Comparison of ENCODE assay signal across 12 cellular contexts in genomic region chr6:32095338-32096086, GRCh38. TPM values are rescaled to one million over a fixed set of nuclear protein-coding genes. Genes with fewer than 3 reads are reported as not detected.
A peak's percentile ranks its signal among the peaks of the same experiment; 100 is the strongest.
DNase-seq lines count a peak whose midpoint lies in the region; ATAC-seq and TF ChIP-seq lines count a peak whose summit lies in the region.
"Had no signal": no experiment of that assay in that cellular context is flagged by ENCODE, and none has a peak within 500 bp of the region (broad histone marks: within the 10 kb centered on the region; RNA-seq: fewer than 3 reads in every experiment).

No MANE protein-coding gene starts in this region.

- H3K36me3 ChIP-seq in skeletal muscle satellite cell (ENCODE audit: insufficient read depth, low read length) (no peaks in the 10 kb centered on the region), prostate gland (no peaks in the 10 kb centered on the region)

- H3K27me3 ChIP-seq in foreskin keratinocyte (peaks cover 68% of the 10 kb centered on the region), skeletal muscle satellite cell (ENCODE audit: control insufficient read depth, insufficient read depth, low read length) (peaks cover 61% of the 10 kb centered on the region), prostate gland (replicated peaks; ENCODE audit: insufficient read depth) (peaks cover 4% of the 10 kb centered on the region)

- intact Hi-C loops in prostate gland (cut with DNase I): no loop called here

- peak; percentile 9 for TF ChIP-seq CTCF in foreskin keratinocyte (conservative IDR thresholded peaks at IDR 0.05)
- TF ChIP-seq CTCF in prostate gland (IDR thresholded peaks at IDR 0.05): no peak

- DNase-seq in DMS53 (lab: John Stamatoyannopoulos, UW): peak; percentile 51
- no peak for DNase-seq in DMS53 treated with DMSO at 0.1 percent for 48 hours (lab: John Stamatoyannopoulos, UW; ENCODE audit: unreplicated experiment)
- no peak for DNase-seq in foreskin keratinocyte
- no peak for DNase-seq in prostate gland (ENCODE audit: low spot score)
- no peak for DNase-seq in HT-29 (ENCODE audit: low spot score)
- DNase-seq: activated CD4-positive, alpha-beta T cell treated with anti-CD3 and anti-CD28 coated beads for 48 hours; NCI-H2081 treated with DMSO at 0.1 percent for 48 hours; SW 1271 had no signal

- H3K4me3 ChIP-seq in skeletal muscle satellite cell (ENCODE audit: low read length) (no peak overlapping the region), prostate gland (peak overlapping the region in 1 of 2 donors; percentile 1)

- H3K27ac ChIP-seq in foreskin keratinocyte: no peak overlapping the region
- H3K27ac ChIP-seq in prostate gland: no peak overlapping the region

- H3K4me1 ChIP-seq in foreskin keratinocyte (no peaks in the 10 kb centered on the region), skeletal muscle satellite cell (ENCODE audit: control insufficient read depth, insufficient read depth, low read length) (peaks cover 31% of the 10 kb centered on the region), prostate gland (replicated peaks) (no peaks in the 10 kb centered on the region)

- H3K4me2 ChIP-seq in skeletal muscle satellite cell (ENCODE audit: low read length): peak overlapping the region; percentile 53

- no peak for TF ChIP-seq POLR2A in prostate gland (IDR thresholded peaks at IDR 0.05)

- 43% methylated on average over 30 of the region's 30 CpGs for WGBS in prostate gland

- H3K9me3 ChIP-seq in skeletal muscle satellite cell (replicated peaks; ENCODE audit: low read length) (no peaks in the 10 kb centered on the region), prostate gland (no peaks in the 10 kb centered on the region)

- ATAC-seq in SK-N-SH treated with all-trans-retinoic acid at 6 μM for 48 hours (peak; percentile 42), foreskin keratinocyte (no peak), GM19328 (IDR thresholded peaks at IDR 0.05; ENCODE audit: unreplicated experiment) (no peak)

- no peak overlapping the region for H3K9ac ChIP-seq in skeletal muscle satellite cell (ENCODE audit: low read depth, low read length)

TF ChIP-seq in SK-N-SH treated with all-trans-retinoic acid at 6 μM for 48 hours, 23 proteins besides CTCF, POLR2A, EP300 and RAD21:
- no peak for TF ChIP-seq ARNTL (CRISPR knock-in tag; IDR thresholded peaks at IDR 0.05; ENCODE audit: borderline replicate concordance, low read depth)
- TF ChIP-seq ZNF565 (CRISPR knock-in tag; conservative IDR thresholded peaks at IDR 0.05; ENCODE audit: low read depth): no peak
- TF ChIP-seq RARB (CRISPR knock-in tag; IDR thresholded peaks at IDR 0.05): no peak
- TF ChIP-seq SNAI2 (CRISPR knock-in tag; IDR thresholded peaks at IDR 0.05): no peak
- TF ChIP-seq CSRNP3 (CRISPR knock-in tag; IDR thresholded peaks at IDR 0.05): no peak
- no peak for TF ChIP-seq CREB5 (CRISPR knock-in tag; IDR thresholded peaks at IDR 0.05; ENCODE audit: low read depth)
- no peak for TF ChIP-seq ZNF70 (CRISPR knock-in tag; IDR thresholded peaks at IDR 0.05)
- TF ChIP-seq OSR1 (CRISPR knock-in tag; IDR thresholded peaks at IDR 0.05): no peak
- no peak for TF ChIP-seq ZNF8 (CRISPR knock-in tag; IDR thresholded peaks at IDR 0.05)
- TF ChIP-seq ZFP30 (CRISPR knock-in tag; IDR thresholded peaks at IDR 0.05): no peak
- no peak for TF ChIP-seq ISL1 (CRISPR knock-in tag; IDR thresholded peaks at IDR 0.05)
- no peak for TF ChIP-seq TSHZ2 (CRISPR knock-in tag; IDR thresholded peaks at IDR 0.05)
- no peak for TF ChIP-seq ZC3H10 (CRISPR knock-in tag; IDR thresholded peaks at IDR 0.05)
TF ChIP-seq in SK-N-SH treated with all-trans-retinoic acid at 6 μM for 48 hours: peak in this region for 0.

RNA-seq across cellular contexts. Expression of gene TNXB, which starts 13.6 kb away (rescaled TPM):
- total RNA-seq in foreskin keratinocyte (0.07 and 0.31 TPM in 2 replicates), prostate gland (10 to 100 TPM; 18.5 to 29.1 TPM)
- polyA plus RNA-seq in foreskin keratinocyte: 0.03 and 0.07 TPM in 2 replicates
- total RNA-seq in skeletal muscle satellite cell (2012; rRNA removed): 48.9 and 64.2 TPM in 2 replicates
- 0.03 TPM in 1 of 2 replicates, not detected in the other for total RNA-seq in HT-29 (2014; rRNA removed; shearing (Covaris generic))

RNA-seq across cellular contexts. Expression of gene ATF6B, which starts 32.5 kb away (rescaled TPM):
- total RNA-seq in foreskin keratinocyte: 39.5 and 41.7 TPM in 2 replicates
- 51.9 and 54.1 TPM in 2 replicates for polyA plus RNA-seq in foreskin keratinocyte
- 12.2 and 14.7 TPM in 2 replicates for total RNA-seq in skeletal muscle satellite cell (2012; rRNA removed)
- 100 to 1,000 TPM in 1 of 2 donors, 10 to 100 TPM in 1; 70.6 to 132 TPM for total RNA-seq in prostate gland
- 55.7 and 60.0 TPM in 2 replicates for total RNA-seq in HT-29 (2014; rRNA removed; shearing (Covaris generic))

RNA-seq across cellular contexts. Expression of gene FKBPL, which starts 34.6 kb away (rescaled TPM):
- total RNA-seq in foreskin keratinocyte: 7.5 and 8.6 TPM in 2 replicates
- polyA plus RNA-seq in foreskin keratinocyte: 11.0 and 12.5 TPM in 2 replicates
- total RNA-seq in skeletal muscle satellite cell (2012; rRNA removed): 5.8 and 6.3 TPM in 2 replicates
- 1 to 10 TPM; 3.6 to 6.9 TPM for total RNA-seq in prostate gland
- total RNA-seq in HT-29 (2014; rRNA removed; shearing (Covaris generic)): 5.2 and 7.4 TPM in 2 replicates

RNA-seq across cellular contexts. Expression of gene PRRT1, which starts 56.2 kb away (rescaled TPM):
- 0.21 and 0.37 TPM in 2 replicates for total RNA-seq in foreskin keratinocyte
- 0.45 and 0.75 TPM in 2 replicates for polyA plus RNA-seq in foreskin keratinocyte
- under 0.01 TPM in 2 replicates for total RNA-seq in skeletal muscle satellite cell (2012; rRNA removed)
- 1 to 10 TPM in 1 of 2 donors, under 1 TPM in 1; 0.64 to 7.2 TPM for total RNA-seq in prostate gland
- total RNA-seq in HT-29 (2014; rRNA removed; shearing (Covaris generic)): not detected in 2 replicates

RNA-seq across cellular contexts. Expression of gene CYP21A2, which starts 57.3 kb away (rescaled TPM):
- total RNA-seq in foreskin keratinocyte (not detected in 2 replicates), prostate gland (1 to 10 TPM in 1 of 2 donors, under 1 TPM in 1; 0.59 to 2.7 TPM)
- 0.04 TPM in 1 of 2 replicates, not detected in the other for polyA plus RNA-seq in foreskin keratinocyte
- total RNA-seq in skeletal muscle satellite cell (2012; rRNA removed): not detected in 2 replicates
- not detected in 2 replicates for total RNA-seq in HT-29 (2014; rRNA removed; shearing (Covaris generic))
- total RNA-seq: LHCN-M2 had no signal

Comparison
In these comparisons a context has a peak if more than half of its experiments do, and no peak if none do; other contexts are left out.
1. RNA of gene TNXB, which starts 13.6 kb away (total RNA-seq): 18.5 to 29.1 TPM in prostate gland; 0.07 to 0.31 TPM in foreskin keratinocyte and 0.03 TPM in HT-29; every median in the first group is over 10 times any median in the second.